In the genomic region with DNA sequence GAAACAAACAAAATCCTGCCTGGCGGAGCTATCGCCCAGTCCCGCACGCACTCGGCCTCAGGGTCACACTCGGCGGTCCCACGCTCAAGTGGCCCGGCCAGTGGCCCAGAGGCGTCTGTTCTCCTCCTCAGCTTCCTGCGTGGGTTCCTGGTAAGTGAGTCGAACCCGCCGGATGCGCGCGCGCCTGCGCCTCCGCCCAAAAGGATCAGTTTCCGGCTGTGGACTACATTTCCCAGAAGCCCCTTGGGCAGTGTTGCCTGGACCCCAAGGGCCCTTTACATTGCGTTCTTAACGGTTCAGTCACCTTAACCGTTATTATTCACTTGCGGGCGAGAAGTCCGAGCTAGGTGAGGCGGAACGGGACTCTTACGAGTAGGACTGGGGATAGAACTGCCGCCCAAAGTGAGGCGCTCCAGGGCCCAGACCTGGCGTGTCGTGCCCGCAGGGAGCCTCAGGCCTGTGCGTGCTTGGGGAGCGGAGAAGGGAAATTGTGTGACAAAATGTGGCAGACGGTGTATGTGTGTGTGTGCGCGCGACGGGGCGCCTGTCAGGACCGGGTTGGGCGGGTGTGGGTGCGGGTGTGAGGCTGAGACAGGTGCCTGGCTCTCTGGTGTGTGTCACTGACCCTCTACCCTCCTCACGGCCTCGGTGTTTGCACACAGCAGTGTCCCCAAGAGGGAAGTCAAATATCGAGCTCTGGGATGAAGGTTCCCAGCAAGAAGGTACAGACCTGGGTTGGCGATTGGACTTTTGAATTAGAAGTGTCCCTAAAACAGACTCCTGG, we compare ENCODE assay signal across 8 cellular contexts. TPM values are rescaled to one million over a fixed set of nuclear protein-coding genes. Genes with fewer than 3 reads are reported as not detected.
A peak's percentile ranks its signal among the peaks of the same experiment; 100 is the strongest.
DNase-seq lines count a peak whose midpoint lies in the region; ATAC-seq and TF ChIP-seq lines count a peak whose summit lies in the region.

ZNF546 (plus strand) TSS at position 250 of the 784 bp plus-strand sequence. CDS start 1,267 bp downstream, outside the sequence.

- DNase-seq in NCI-H2081 (lab: John Stamatoyannopoulos, UW) = peak; percentile 80 to 92
- peak; percentile 77 for DNase-seq in T1000 (lab: John Stamatoyannopoulos, UW)
- DNase-seq in astrocyte of the hippocampus (ENCODE audit: low read depth, low spot score) = peak; percentile 95
- peak; percentile 85 to 87 for DNase-seq in hippocampal formation (lab: John Stamatoyannopoulos, UW)
- DNase-seq in renal cortical epithelial cell (ENCODE audit: low read depth) = peak; percentile 82

- peak; percentile 93 for ATAC-seq in GM18505 (IDR thresholded peaks at IDR 0.05; ENCODE audit: unreplicated experiment)
- ATAC-seq in HG03039 (IDR thresholded peaks at IDR 0.05; ENCODE audit: unreplicated experiment) = peak; percentile 78
- ATAC-seq in GM21367 (IDR thresholded peaks at IDR 0.05; ENCODE audit: unreplicated experiment) = no peak

- peak; percentile 98 for TF ChIP-seq POLR2A in GM18505 (IDR thresholded peaks at IDR 0.05; ENCODE audit: borderline replicate concordance, extremely low read depth, insufficient read depth, insufficient read length)

RNA-seq across cellular contexts. Expression of gene ZNF546, which starts in this region (rescaled TPM):
- total RNA-seq in renal cortical epithelial cell = 0.52 and 5.7 TPM in 2 replicates
